Comparison of ENCODE assay signal across 7 cellular contexts in the genomic region with DNA sequence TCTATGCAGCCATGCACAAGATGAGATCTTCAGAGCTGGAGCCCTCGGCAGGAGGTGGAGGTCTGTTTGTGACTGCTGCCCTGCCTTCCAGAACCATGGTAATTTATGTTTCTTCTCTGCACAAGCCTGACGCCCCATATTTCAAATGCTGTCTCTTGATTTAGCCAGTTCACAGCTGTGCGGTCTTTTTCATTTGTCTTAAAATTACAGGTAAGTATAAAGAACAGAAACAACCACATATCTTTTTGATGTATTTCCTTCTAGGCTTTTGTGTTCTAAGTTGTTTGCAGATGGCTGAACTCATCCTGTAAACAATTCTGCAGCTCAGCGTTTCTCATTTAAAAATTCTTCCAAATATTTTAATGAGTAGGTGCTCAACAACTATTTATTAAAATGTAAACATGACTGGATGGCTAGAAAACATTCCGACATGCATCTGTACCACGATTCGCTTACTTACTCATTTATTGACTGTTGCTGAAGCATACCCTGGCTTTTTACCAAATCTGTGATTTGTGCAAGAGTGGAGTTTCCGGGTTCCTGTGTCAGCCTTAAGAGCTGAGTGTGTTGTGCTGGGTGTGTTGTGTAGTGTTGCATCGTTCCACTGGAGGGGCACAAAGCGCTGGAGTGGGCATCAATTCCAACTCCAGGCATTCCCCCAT. TPM values are rescaled to one million over a fixed set of nuclear protein-coding genes. Genes with fewer than 3 reads are reported as not detected.
A peak's percentile ranks its signal among the peaks of the same experiment; 100 is the strongest.
DNase-seq lines count a peak whose midpoint lies in the region; FAIRE-seq and TF ChIP-seq lines count a peak whose summit lies in the region.

No MANE protein-coding gene starts in this region.

- no peak overlapping the region for H3K4me3 ChIP-seq in cardiac fibroblast (replicated peaks in 1 of 2; ENCODE audit: low read depth in 2 of 2, low read length in 2 of 2)
- no peak overlapping the region for H3K4me3 ChIP-seq in trophoblast cell (ENCODE audit: low read depth, low read length)
- H3K4me3 ChIP-seq in esophagus muscularis mucosa: no peak overlapping the region

- FAIRE-seq in GM12892 (lab: Jason Lieb, UNC): peak; percentile 80

- peaks cover 0 to 3% of the 10 kb centered on the region in 2 experiments for H3K36me3 ChIP-seq in trophoblast cell (ENCODE audit: control insufficient read depth in 1 of 2, insufficient read depth in 2 of 2, low read length in 2 of 2)
- H3K36me3 ChIP-seq in esophagus muscularis mucosa: no peaks in the 10 kb centered on the region

- H4K12ac ChIP-seq in trophoblast cell (ENCODE audit: low read depth, low read length): no peak overlapping the region

- no peak overlapping the region for H2BK120ac ChIP-seq in trophoblast cell (ENCODE audit: insufficient read depth, low read length, poor library complexity)

- no peak overlapping the region for H2AK5ac ChIP-seq in trophoblast cell (ENCODE audit: low read length)

- peaks cover 8% of the 10 kb centered on the region for H3K79me2 ChIP-seq in trophoblast cell (ENCODE audit: control insufficient read depth, insufficient read depth, low read length, poor library complexity)

- H3K27ac ChIP-seq in trophoblast cell (ENCODE audit: low read depth, low read length): no peak overlapping the region
- no peak overlapping the region for H3K27ac ChIP-seq in esophagus muscularis mucosa (replicated peaks in 1 of 4)

- H2AFZ ChIP-seq in trophoblast cell (ENCODE audit: insufficient read depth, low read length, poor library complexity): no peak overlapping the region

- H2BK5ac ChIP-seq in trophoblast cell (ENCODE audit: low read depth, low read length, poor library complexity): no peak overlapping the region

- H3K4me1 ChIP-seq in trophoblast cell (ENCODE audit: control insufficient read depth in 1 of 2, insufficient read depth in 2 of 2, low read length in 2 of 2) (peaks cover 27 to 32% of the 10 kb centered on the region in 2 experiments), esophagus muscularis mucosa (peaks cover 6 to 40% (median 24%) of the 10 kb centered on the region in 4 donors)

- no peak overlapping the region for H3K14ac ChIP-seq in trophoblast cell (ENCODE audit: low read length)

- peak overlapping the region; percentile 71 for H3K18ac ChIP-seq in trophoblast cell (ENCODE audit: low read length)

- no peak overlapping the region for H2BK12ac ChIP-seq in trophoblast cell (ENCODE audit: low read length)

- H3K9me3 ChIP-seq in trophoblast cell (ENCODE audit: insufficient read depth, low read depth, low read length): peaks cover 2% of the 10 kb centered on the region
- H3K9me3 ChIP-seq in esophagus muscularis mucosa: no peaks in the 10 kb centered on the region

- peak overlapping the region; percentile 42 for H4K91ac ChIP-seq in trophoblast cell (ENCODE audit: low read depth, low read length)

- H3K23ac ChIP-seq in trophoblast cell (ENCODE audit: low read length): no peak overlapping the region

- TF ChIP-seq POLR2A in GM12892 (IDR thresholded peaks at IDR 0.05; ENCODE audit: low read depth, low read length) (no peak), esophagus muscularis mucosa (IDR thresholded peaks at IDR 0.05; ENCODE audit: low read depth) (no peak)

- DNase-seq in GM12892 (ENCODE audit: insufficient read length) (no peak), NCI-H69 (lab: John Stamatoyannopoulos, UW) (peak; percentile 70), cardiac fibroblast (ENCODE audit: low read depth in 2 of 2) (peak; percentile 73 to 95), trophoblast cell (peak in 1 of 2 donors; percentile 35), NCI-H1092 treated with DMSO at 0.1 percent for 48 hours (lab: John Stamatoyannopoulos, UW) (no peak), esophagus muscularis mucosa (ENCODE audit: extremely low spot score) (no peak), OCI-M2 (lab: John Stamatoyannopoulos, UW; ENCODE audit: unreplicated experiment) (no peak)

- WGBS in trophoblast cell (ENCODE audit: extremely low coverage, insufficient coverage, insufficient read length): no CpG with 5 or more reads among the region's 10 CpGs
- WGBS in esophagus muscularis mucosa: 62% methylated on average over 10 of the region's 10 CpGs

- peaks cover 18% of the 10 kb centered on the region for H3K79me1 ChIP-seq in trophoblast cell (ENCODE audit: low read length)

- no peak overlapping the region for H3K9ac ChIP-seq in trophoblast cell (ENCODE audit: low read length)

- peak overlapping the region; percentile 23 for H4K8ac ChIP-seq in trophoblast cell (ENCODE audit: low read depth, low read length)

- intact Hi-C loops in esophagus muscularis mucosa (cut with DNase I): no loop called here

- no peak for TF ChIP-seq EP300 in esophagus muscularis mucosa (IDR thresholded peaks at IDR 0.05)

- H3K4ac ChIP-seq in trophoblast cell (ENCODE audit: low read depth, low read length): no peak overlapping the region

- no peaks in the 10 kb centered on the region for H3K27me3 ChIP-seq in trophoblast cell (ENCODE audit: insufficient read depth, low read length)
- no peaks in the 10 kb centered on the region for H3K27me3 ChIP-seq in esophagus muscularis mucosa

- H3K4me2 ChIP-seq in trophoblast cell (ENCODE audit: low read length): no peak overlapping the region

- TF ChIP-seq CTCF in cardiac fibroblast (IDR thresholded peaks at IDR 0.05; ENCODE audit: low read depth, low read length): peak; percentile 35
- TF ChIP-seq CTCF in esophagus muscularis mucosa (IDR thresholded peaks at IDR 0.05): no peak

RNA-seq across cellular contexts. Expression of a gene that starts 58.9 kb away (rescaled TPM):
- 66.0 TPM for polyA plus RNA-seq in GM12892 (2012; ENCODE audit: missing spikeins)
- 94.7 and 97.3 TPM in 2 replicates for polyA plus RNA-seq in trophoblast cell (2013)
- total RNA-seq in esophagus muscularis mucosa: 10 to 100 TPM; 26.2 to 34.3 (median 32.5) TPM

Comparison
In these comparisons a context has a peak if more than half of its experiments do, and no peak if none do; other contexts are left out.
1. DNase-seq: peak in NCI-H69 (single experiment) and cardiac fibroblast (2 of 2); none in GM12892 (single experiment), NCI-H1092 treated with DMSO at 0.1 percent for 48 hours (single experiment), esophagus muscularis mucosa (single experiment) and OCI-M2 (single experiment).